ENCODE assay signal across 22 cellular contexts in genomic region chr2:8394569-8395359, GRCh38.
DNase-seq lines count a peak whose midpoint lies in the region; ATAC-seq lines count a peak whose summit lies in the region.
"Had no signal": no experiment of that assay in that cellular context is flagged by ENCODE, and none has a peak within 500 bp of the region (broad histone marks: within the 10 kb centered on the region; RNA-seq: fewer than 3 reads in every experiment).

No MANE protein-coding gene starts in this region.

- H3K4me3 Mint-ChIP-seq in stimulated activated naive CD8-positive, alpha-beta T cell treated with anti-CD3 and anti-CD28 coated beads, Interleukin-15, Interleukin-2, amounts not matched to agents 100 ng/mL and 50 ng/mL, for 24 hours, result no peak overlapping the region
- no peak overlapping the region for H3K4me3 Mint-ChIP-seq in stimulated activated naive CD8-positive, alpha-beta T cell treated with anti-CD3 and anti-CD28 coated beads, Interleukin-15, amount 100 ng/mL, for 72 hours
- no peak overlapping the region for H3K4me3 Mint-ChIP-seq in activated T-helper 17 cell treated with anti-CD3 and anti-CD28 coated beads, Interleukin-2, amount 50 U/mL, for 72 hours
- H3K4me3 Mint-ChIP-seq: CD4-positive, alpha-beta memory T cell; H9 had no signal

- no peak for ATAC-seq in stimulated activated naive CD8-positive, alpha-beta T cell treated with anti-CD3 and anti-CD28 coated beads, Interleukin-15, amount 100 ng/mL, for 72 hours
- ATAC-seq in activated T-helper 17 cell treated with anti-CD3 and anti-CD28 coated beads, Interleukin-2, amount 50 U/mL, for 72 hours (replicated peaks), result no peak
- no peak for ATAC-seq in GM21786 (IDR thresholded peaks at IDR 0.05; ENCODE audit: unreplicated experiment)
- ATAC-seq: GM12878, Panc1 had no signal

- peaks cover 8% of the 10 kb centered on the region for H3K4me1 Mint-ChIP-seq in stimulated activated naive CD8-positive, alpha-beta T cell treated with anti-CD3 and anti-CD28 coated beads, Interleukin-15, Interleukin-2, amounts not matched to agents 100 ng/mL and 50 ng/mL, for 24 hours (ENCODE audit: low read depth)
- H3K4me1 Mint-ChIP-seq in stimulated activated naive CD8-positive, alpha-beta T cell treated with anti-CD3 and anti-CD28 coated beads, Interleukin-15, amount 100 ng/mL, for 72 hours, result peaks cover 4% of the 10 kb centered on the region
- peaks cover 21% of the 10 kb centered on the region for H3K4me1 Mint-ChIP-seq in activated T-helper 17 cell treated with anti-CD3 and anti-CD28 coated beads, Interleukin-2, amount 50 U/mL, for 72 hours

- peak overlapping the region; percentile 0 for H3K27ac Mint-ChIP-seq in stimulated activated naive CD8-positive, alpha-beta T cell treated with anti-CD3 and anti-CD28 coated beads, Interleukin-15, Interleukin-2, amounts not matched to agents 100 ng/mL and 50 ng/mL, for 24 hours
- H3K27ac Mint-ChIP-seq in stimulated activated naive CD8-positive, alpha-beta T cell treated with anti-CD3 and anti-CD28 coated beads, Interleukin-15, amount 100 ng/mL, for 72 hours, result no peak overlapping the region
- peak overlapping the region; percentile 57 for H3K27ac Mint-ChIP-seq in activated T-helper 17 cell treated with anti-CD3 and anti-CD28 coated beads, Interleukin-2, amount 50 U/mL, for 72 hours

- H3K27me3 Mint-ChIP-seq in stimulated activated naive CD8-positive, alpha-beta T cell treated with anti-CD3 and anti-CD28 coated beads, Interleukin-15, Interleukin-2, amounts not matched to agents 100 ng/mL and 50 ng/mL, for 24 hours, result no peaks in the 10 kb centered on the region
- no peaks in the 10 kb centered on the region for H3K27me3 Mint-ChIP-seq in stimulated activated naive CD8-positive, alpha-beta T cell treated with anti-CD3 and anti-CD28 coated beads, Interleukin-15, amount 100 ng/mL, for 72 hours
- no peaks in the 10 kb centered on the region for H3K27me3 Mint-ChIP-seq in activated T-helper 17 cell treated with anti-CD3 and anti-CD28 coated beads, Interleukin-2, amount 50 U/mL, for 72 hours
- H3K27me3 Mint-ChIP-seq: CD4-positive, alpha-beta memory T cell had no signal

- peaks cover 9% of the 10 kb centered on the region for H3K9me3 Mint-ChIP-seq in stimulated activated naive CD8-positive, alpha-beta T cell treated with anti-CD3 and anti-CD28 coated beads, Interleukin-15, Interleukin-2, amounts not matched to agents 100 ng/mL and 50 ng/mL, for 24 hours
- peaks cover 5 to 7% of the 10 kb centered on the region in 2 donors for H3K9me3 Mint-ChIP-seq in stimulated activated naive CD8-positive, alpha-beta T cell treated with anti-CD3 and anti-CD28 coated beads, Interleukin-15, amount 100 ng/mL, for 72 hours
- peaks cover 4% of the 10 kb centered on the region for H3K9me3 Mint-ChIP-seq in activated T-helper 17 cell treated with anti-CD3 and anti-CD28 coated beads, Interleukin-2, amount 50 U/mL, for 72 hours
- H3K9me3 Mint-ChIP-seq: CD4-positive, alpha-beta memory T cell had no signal

- no peaks in the 10 kb centered on the region for H3K36me3 Mint-ChIP-seq in stimulated activated naive CD8-positive, alpha-beta T cell treated with anti-CD3 and anti-CD28 coated beads, Interleukin-15, Interleukin-2, amounts not matched to agents 100 ng/mL and 50 ng/mL, for 24 hours (ENCODE audit: low read depth)
- H3K36me3 Mint-ChIP-seq in activated T-helper 17 cell treated with anti-CD3 and anti-CD28 coated beads, Interleukin-2, amount 50 U/mL, for 72 hours (ENCODE audit: low read depth), result peaks cover 21% of the 10 kb centered on the region

- no peak for DNase-seq in stimulated activated naive CD8-positive, alpha-beta T cell treated with anti-CD3 and anti-CD28 coated beads, Interleukin-15, amount 100 ng/mL, for 72 hours
- DNase-seq in islet precursor cell (peak; percentile 43), T-helper 9 cell (no peak), anterior cingulate cortex (lab: John Stamatoyannopoulos, UW) (no peak)
- DNase-seq: Caco-2; CD4-positive, alpha-beta memory T cell; DMS 273 treated with DMSO at 0.1 percent for 48 hours; DMS79 treated with DMSO at 0.1 percent for 48 hours; H9; IMR-90; NCI-H1694; NCI-H2081; NCI-H2171; NCI-H345; NCI-H524; NCI-H82; SJCRH30 had no signal

Comparison
In these comparisons a context has a peak if more than half of its experiments do, and no peak if none do; other contexts are left out.
1. H3K27ac Mint-ChIP-seq: peak in stimulated activated naive CD8-positive, alpha-beta T cell treated with anti-CD3 and anti-CD28 coated beads, Interleukin-15, Interleukin-2, amounts not matched to agents 100 ng/mL and 50 ng/mL, for 24 hours (single experiment) and activated T-helper 17 cell treated with anti-CD3 and anti-CD28 coated beads, Interleukin-2, amount 50 U/mL, for 72 hours (single experiment); none in stimulated activated naive CD8-positive, alpha-beta T cell treated with anti-CD3 and anti-CD28 coated beads, Interleukin-15, amount 100 ng/mL, for 72 hours (0 of 2).